In the genomic region with DNA sequence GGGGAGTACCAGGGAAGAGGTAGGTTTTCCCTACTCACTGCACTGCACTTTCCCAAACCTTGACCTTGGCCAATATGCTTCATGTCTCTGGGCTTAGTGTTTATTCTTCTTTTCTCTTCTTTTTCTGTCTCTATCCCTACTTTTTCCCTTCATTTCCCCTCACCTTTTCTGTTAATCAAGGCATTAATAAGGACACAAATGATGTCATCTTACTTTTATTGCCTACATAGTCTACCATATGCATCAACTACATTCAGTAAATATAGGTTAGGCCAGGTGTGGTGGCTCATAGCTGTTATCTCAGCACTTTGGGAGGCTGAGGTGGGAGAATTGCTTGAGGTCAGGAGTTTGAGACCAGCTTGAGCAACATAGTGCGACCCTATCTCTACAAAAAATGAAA, we compare ENCODE assay signal across 29 cellular contexts. TPM values are rescaled to one million over a fixed set of nuclear protein-coding genes. Genes with fewer than 3 reads are reported as not detected.
DNase-seq lines count a peak whose midpoint lies in the region; ATAC-seq, FAIRE-seq and TF ChIP-seq lines count a peak whose summit lies in the region.
"Had no signal": no experiment of that assay in that cellular context is flagged by ENCODE, and none has a peak within 500 bp of the region (broad histone marks: within the 10 kb centered on the region; RNA-seq: fewer than 3 reads in every experiment).

No MANE protein-coding gene starts in this region.

- H2BK5ac ChIP-seq in H1 (ENCODE audit: low read depth, low read length), result no peak overlapping the region

- ATAC-seq in GM23338, result no peak
- ATAC-seq: GM12878 had no signal

- H3K27ac ChIP-seq in GM23338 (ENCODE audit: low read depth), result no peak overlapping the region
- H3K27ac ChIP-seq in HEK293 (ENCODE audit: extremely low read depth, low read depth, low read length), result no peak overlapping the region
- H3K27ac ChIP-seq in H1 (ENCODE audit: low read depth, low read length), result no peak overlapping the region
- H3K27ac ChIP-seq: BLaER1 had no signal

- H3K27me3 Mint-ChIP-seq in GM23338 (ENCODE audit: insufficient read depth, low read depth, poor library complexity), result peaks cover 97% of the 10 kb centered on the region

- no peak overlapping the region for H4K91ac ChIP-seq in H1 (replicated peaks; ENCODE audit: insufficient read length, low read length)

- H3K27me3 ChIP-seq in GM23338 (ENCODE audit: insufficient read depth), result peaks cover 100% of the 10 kb centered on the region
- H3K27me3 ChIP-seq in H1 (replicated peaks in 1 of 4; ENCODE audit: control insufficient read depth in 3 of 4, extremely low read depth in 1 of 4, insufficient read depth in 3 of 4, low read length in 3 of 4), result peaks cover 82 to 100% (median 97%) of the 10 kb centered on the region in 4 experiments

- no peaks in the 10 kb centered on the region for H3K79me2 ChIP-seq in GM23338 (replicated peaks; ENCODE audit: insufficient read depth)
- no peaks in the 10 kb centered on the region for H3K79me2 ChIP-seq in H1 (ENCODE audit: control insufficient read depth in 1 of 2, insufficient read depth in 2 of 2, low read length in 2 of 2)

- no peak overlapping the region for H2BK15ac ChIP-seq in H1 (ENCODE audit: low read length)

- H4K8ac ChIP-seq in H1 (ENCODE audit: extremely low read depth, insufficient read depth, low read length), result no peak overlapping the region

- H3K9me3 Mint-ChIP-seq in GM23338, result no peaks in the 10 kb centered on the region

- H3K36me3 Mint-ChIP-seq in GM23338 (ENCODE audit: low read depth), result no peaks in the 10 kb centered on the region
- H3K36me3 Mint-ChIP-seq: CD4-positive, CD25-positive, alpha-beta regulatory T cell had no signal

- no peak overlapping the region for H2BK120ac ChIP-seq in H1 (replicated peaks; ENCODE audit: low read depth, low read length)

- no peak for FAIRE-seq in H1 (lab: Jason Lieb, UNC)
- FAIRE-seq: A204.1, GM12878, GM12892, GM18507 had no signal

- CTCF ChIA-PET in HEK293 (lab: Yijun Ruan, JAX), result no interaction called here
- CTCF ChIA-PET in H1 (lab: Charles Lee; ENCODE audit: partially characterized antibody), result interaction anchor here (0.7 to 1.4 kb wide), 4 partner anchors 9 to 237 kb away, joined by 3 to 4 read pairs (median 3); a partner anchor contains a TSS

- H2AFZ ChIP-seq in GM23338 (no peak overlapping the region), H1 (ENCODE audit: low read length) (no peak overlapping the region)

- DNase-seq in GM23338 (ENCODE audit: low spot score) (no peak), H1 (ENCODE audit: low read depth in 1 of 2, low spot score in 2 of 2) (no peak), midbrain (lab: John Stamatoyannopoulos, UW) (no peak)
- DNase-seq in activated naive CD4-positive, alpha-beta T cell treated with anti-CD3 and anti-CD28 coated beads, Interleukin-2, amount 50 U/mL, for 16 hours, result no peak
- DNase-seq: 8988T; ACHN; BE2C; C1 segment of cervical spinal cord; CD4-positive, alpha-beta memory T cell; CD4-positive, CD25-positive, alpha-beta regulatory T cell; CD8-positive, alpha-beta memory T cell; COR-L47; DMS 273 treated with DMSO at 0.1 percent for 48 hours; DMS153; DMS53; DMS79; DND-41; EL; GDM1 had no signal

- H4K20me1 ChIP-seq in GM23338 (replicated peaks; ENCODE audit: insufficient read depth) (peaks cover 33% of the 10 kb centered on the region), H1 (replicated peaks in 1 of 2; ENCODE audit: control insufficient read depth in 1 of 2, insufficient read depth in 2 of 2, low read length in 2 of 2) (peaks cover 7 to 17% of the 10 kb centered on the region in 2 experiments)
- H4K20me1 ChIP-seq: BLaER1 had no signal

- no peak overlapping the region for H4K5ac ChIP-seq in H1 (ENCODE audit: insufficient read length, low read depth, low read length)

- POLR2A ChIA-PET in HEK293 (lab: Yijun Ruan, JAX), result interaction anchor here (3.5 kb wide), 1 partner anchor 13 kb away, joined by 13 read pairs; a partner anchor contains a TSS
- POLR2A ChIA-PET in H1 (lab: Charles Lee; ENCODE audit: partially characterized antibody), result interaction anchor here (1.2 kb wide), 1 partner anchor 15 kb away, joined by 3 read pairs; no protein-coding TSS in a partner anchor

- peaks cover 5% of the 10 kb centered on the region; the same call in 1 of the 2 replicates for H3K23me2 ChIP-seq in H1 (ENCODE audit: low read depth, low read length)

- H3K36me3 ChIP-seq in GM23338 (ENCODE audit: insufficient read depth) (no peaks in the 10 kb centered on the region), HEK293 (ENCODE audit: control insufficient read depth in 2 of 2, insufficient read depth in 1 of 2, low read length in 2 of 2) (no peaks in the 10 kb centered on the region), H1 (ENCODE audit: control insufficient read depth in 2 of 4, insufficient read depth in 4 of 4, low read length in 3 of 4) (no peaks in the 10 kb centered on the region)
- H3K36me3 ChIP-seq: BE2C, BLaER1 had no signal

- H3K27ac Mint-ChIP-seq in GM23338, result no peak overlapping the region
- H3K27ac Mint-ChIP-seq: CD14-positive monocyte; CD4-positive, alpha-beta memory T cell; CD8-positive, alpha-beta memory T cell had no signal

- no peak overlapping the region for H3K56ac ChIP-seq in H1 (replicated peaks; ENCODE audit: insufficient read length, low read depth, low read length)

- no peak overlapping the region for H2AK5ac ChIP-seq in H1 (ENCODE audit: low read depth, low read length)

- H3K4ac ChIP-seq in H1 (replicated peaks; ENCODE audit: insufficient read length, low read depth, low read length), result no peak overlapping the region

- H3K4me3 ChIP-seq in GM23338, result no peak overlapping the region
- H3K4me3 ChIP-seq in HEK293 (ENCODE audit: low read depth, low read length), result no peak overlapping the region
- H3K4me3 ChIP-seq in H1 (ENCODE audit: extremely low read depth in 1 of 4, insufficient read depth in 2 of 4, low read depth in 3 of 4, low read length in 4 of 4), result no peak overlapping the region
- H3K4me3 ChIP-seq: BLaER1, GM12878 had no signal

- H3K4me1 Mint-ChIP-seq in GM23338, result peaks cover 38% of the 10 kb centered on the region

- TF ChIP-seq CTCF in GM23338 (conservative IDR thresholded peaks at IDR 0.05; ENCODE audit: low read depth in 2 of 2) (no peak), HEK293 (tag by site-specific recombination; IDR thresholded peaks at IDR 0.05) (no peak), H1 (IDR thresholded peaks at IDR 0.05; ENCODE audit: control extremely low read depth in 1 of 3, insufficient read depth in 1 of 3, low read depth in 1 of 3, low read length in 3 of 3) (no peak)

- no peaks in the 10 kb centered on the region for H3K79me1 ChIP-seq in H1 (ENCODE audit: low read depth, low read length)

- H3K4me1 ChIP-seq in GM23338 (ENCODE audit: insufficient read depth) (peaks cover 28% of the 10 kb centered on the region), HEK293 (ENCODE audit: control insufficient read depth, insufficient read depth, low read length) (peaks cover 11% of the 10 kb centered on the region), H1 (replicated peaks in 1 of 4; ENCODE audit: control insufficient read depth in 3 of 4, insufficient read depth in 4 of 4, low read length in 3 of 4) (peaks cover 3 to 9% (median 5%) of the 10 kb centered on the region in 4 experiments; a peak in 5 of 7 replicates)
- H3K4me1 ChIP-seq: BE2C, BLaER1 had no signal

- no peak overlapping the region for H3K23ac ChIP-seq in H1 (ENCODE audit: insufficient read length)

- H3K4me2 ChIP-seq in GM23338 (no peak overlapping the region), H1 (ENCODE audit: insufficient read depth in 1 of 2, low read depth in 2 of 2, low read length in 2 of 2) (no peak overlapping the region)
- H3K4me2 ChIP-seq: BLaER1 had no signal

- H3K9ac ChIP-seq in H1 (replicated peaks in 1 of 4; ENCODE audit: extremely low read depth in 1 of 4, low read depth in 3 of 4, low read length in 3 of 4), result no peak overlapping the region
- H3K9ac ChIP-seq: BLaER1 had no signal

- H3K9me3 ChIP-seq in HEK293 (ENCODE audit: control insufficient read depth, insufficient read depth, low read depth, low read length) (no peaks in the 10 kb centered on the region), H1 (ENCODE audit: insufficient read depth in 2 of 2, low read depth in 1 of 2, low read length in 1 of 2) (no peaks in the 10 kb centered on the region)
- H3K9me3 ChIP-seq: BE2C had no signal

- H3F3A ChIP-seq in GM23338 (replicated peaks; ENCODE audit: low read depth), result 0 out of 2 replicates have a peak, but pooled peaks cover 4% of the 10 kb centered on the region

- H2BK12ac ChIP-seq in H1 (ENCODE audit: low read depth, low read length), result no peak overlapping the region

- no peak overlapping the region for H3K18ac ChIP-seq in H1 (ENCODE audit: extremely low read depth, low read length)

- no peak for TF ChIP-seq RAD21 in H1 (IDR thresholded peaks at IDR 0.05 in 1 of 2, conservative IDR thresholded peaks at IDR 0.05 in 1 of 2; ENCODE audit: low read depth in 2 of 2, low read length in 2 of 2)

- H3K14ac ChIP-seq in H1 (ENCODE audit: insufficient read length), result no peak overlapping the region

- TF ChIP-seq POLR2A in H1 (IDR thresholded peaks at IDR 0.05; ENCODE audit: control extremely low read depth in 1 of 2, low read depth in 2 of 2, low read length in 2 of 2), result no peak

- H3K9me2 ChIP-seq in GM23338 (ENCODE audit: insufficient read depth), result no peaks in the 10 kb centered on the region

- no peak overlapping the region for H2BK20ac ChIP-seq in H1 (ENCODE audit: low read length)

- 69% methylated on average over 1 of the region's 1 CpG; no CpG with 5 or more reads in 1 of the 2 experiments for WGBS in H1 (ENCODE audit: extremely low coverage in 1 of 2, insufficient coverage in 1 of 2, insufficient read length in 1 of 2, insufficient replicate concordance in 2 of 2, low coverage in 1 of 2, low lambda C conversion rate in 2 of 2, missing lambda C conversion rate in 1 of 2), 2 experiments

- H3K4me3 Mint-ChIP-seq in GM23338, result no peak overlapping the region
- H3K4me3 Mint-ChIP-seq: CD4-positive, alpha-beta memory T cell; CD8-positive, alpha-beta memory T cell had no signal

- TF ChIP-seq EP300 in H1 (IDR thresholded peaks at IDR 0.05; ENCODE audit: borderline replicate concordance in 1 of 2, low read depth in 2 of 2, low read length in 2 of 2), result no peak

RNA-seq across cellular contexts. Expression of a gene that starts 13.0 kb away (rescaled TPM):
- total RNA-seq in GM23338 (2014; rRNA removed; shearing (Covaris generic)), result 0.04 TPM in 1 of 2 replicates, not detected in the other
- 0.21 and 0.24 TPM in 2 replicates for polyA plus RNA-seq in GM23338 (2016; fragmentation: Nextera tagmentation; extraction: Ambion mirVana)
- total RNA-seq in H1 (2021; fragmentation: NEBNext Ultra II Directional; extraction: Animal tissue kit (Norgen Biotek cat#: 25700)), result 0.13 and 0.27 TPM in 2 replicates
- 0.03 and 0.09 TPM in 2 replicates for polyA plus RNA-seq in H1 (2011; rRNA removed)
- polyA plus RNA-seq in H1 (2011; cell fraction: cytosol; rRNA removed), result 0.05 TPM
- polyA plus RNA-seq in H1 (2011; cell fraction: nucleus; rRNA removed), result 0.13 TPM
- 0.07 to 0.11 TPM (median 0.08 TPM) in 4 replicates for polyA plus RNA-seq in H1 (2012, experiment 1 of 2)
- polyA plus RNA-seq in H1 (2012, experiment 2 of 2), result 0.14 TPM
- 0.20 TPM for polyA plus RNA-seq in H1 (2013, experiment 1 of 2)
- 0.13 TPM for polyA plus RNA-seq in H1 (2013, experiment 2 of 2)
- polyA minus RNA-seq in H1 (2011; rRNA and poly(A)+ RNA removed), result not detected in 2 replicates
- not detected for polyA minus RNA-seq in H1 (2011; cell fraction: cytosol; rRNA and poly(A)+ RNA removed)
- polyA minus RNA-seq in H1 (2011; cell fraction: nucleus; rRNA and poly(A)+ RNA removed), result 0.20 TPM
- total RNA-seq: CD4-positive, CD25-positive, alpha-beta regulatory T cell had no signal
- polyA plus RNA-seq: CD4-positive, alpha-beta memory T cell; CD4-positive, CD25-positive, alpha-beta regulatory T cell; CD8-positive, alpha-beta memory T cell had no signal

RNA-seq across cellular contexts. Expression of a gene that starts 16.9 kb away (rescaled TPM):
- 0.90 TPM in 1 of 2 replicates, not detected in the other for total RNA-seq in GM23338 (2014; rRNA removed; shearing (Covaris generic))
- 1.6 and 1.8 TPM in 2 replicates for polyA plus RNA-seq in GM23338 (2016; fragmentation: Nextera tagmentation; extraction: Ambion mirVana)
- 0.86 and 2.4 TPM in 2 replicates for total RNA-seq in H1 (2021; fragmentation: NEBNext Ultra II Directional; extraction: Animal tissue kit (Norgen Biotek cat#: 25700))
- polyA plus RNA-seq in H1 (2011; rRNA removed), result 0.52 and 2.8 TPM in 2 replicates
- 1.9 TPM for polyA plus RNA-seq in H1 (2011; cell fraction: cytosol; rRNA removed)
- 2.3 TPM for polyA plus RNA-seq in H1 (2011; cell fraction: nucleus; rRNA removed)
- polyA plus RNA-seq in H1 (2012, experiment 1 of 2), result 1.3 to 4.1 TPM (median 3.0 TPM) in 4 replicates
- 0.24 TPM for polyA plus RNA-seq in H1 (2012, experiment 2 of 2)
- polyA plus RNA-seq in H1 (2013, experiment 1 of 2), result 0.24 TPM
- 0.39 TPM for polyA plus RNA-seq in H1 (2013, experiment 2 of 2)
- polyA minus RNA-seq in H1 (2011; rRNA and poly(A)+ RNA removed), result 0.63 and 4.4 TPM in 2 replicates
- 1.1 TPM for polyA minus RNA-seq in H1 (2011; cell fraction: cytosol; rRNA and poly(A)+ RNA removed)
- 5.4 TPM for polyA minus RNA-seq in H1 (2011; cell fraction: nucleus; rRNA and poly(A)+ RNA removed)
- total RNA-seq: A673; CD4-positive, alpha-beta memory T cell; CD8-positive, alpha-beta memory T cell; Daoy; G401 had no signal
- polyA plus RNA-seq: CD4-positive, alpha-beta memory T cell; CD4-positive, CD25-positive, alpha-beta regulatory T cell; CD8-positive, alpha-beta memory T cell had no signal
